ENCODE assay signal across 1 cellular context in genomic region chr1:110383311-110383990, GRCh38.
TF ChIP-seq lines count a peak whose summit lies in the region.

No MANE protein-coding gene starts in this region.

TF ChIP-seq in HepG2, 621 proteins besides CTCF, POLR2A, EP300 and RAD21:
- TF ChIP-seq ZNF276 (CRISPR knock-in tag; IDR thresholded peaks at IDR 0.05; ENCODE audit: low read depth) (no peak), SOX5 (CRISPR knock-in tag; IDR thresholded peaks at IDR 0.05; ENCODE audit: borderline replicate concordance) (no peak), ZNF780A (CRISPR knock-in tag; IDR thresholded peaks at IDR 0.05) (no peak), ZNF672 (CRISPR knock-in tag; IDR thresholded peaks at IDR 0.05) (no peak), HDAC1 (CRISPR knock-in tag; IDR thresholded peaks at IDR 0.05) (no peak), ZNF3 (CRISPR knock-in tag; IDR thresholded peaks at IDR 0.05) (no peak), MBD4 (IDR thresholded peaks at IDR 0.05; ENCODE audit: borderline replicate concordance, low read length) (no peak), RARG (CRISPR knock-in tag; IDR thresholded peaks at IDR 0.05; ENCODE audit: low read depth) (no peak), MTF2 (CRISPR knock-in tag; IDR thresholded peaks at IDR 0.05; ENCODE audit: borderline replicate concordance) (no peak), NFKB2 (CRISPR knock-in tag; IDR thresholded peaks at IDR 0.05; ENCODE audit: borderline replicate concordance) (no peak)
TF ChIP-seq in HepG2: peak in this region for 0.
